Comparison of ENCODE assay signal across 1 cellular context in the genomic region with DNA sequence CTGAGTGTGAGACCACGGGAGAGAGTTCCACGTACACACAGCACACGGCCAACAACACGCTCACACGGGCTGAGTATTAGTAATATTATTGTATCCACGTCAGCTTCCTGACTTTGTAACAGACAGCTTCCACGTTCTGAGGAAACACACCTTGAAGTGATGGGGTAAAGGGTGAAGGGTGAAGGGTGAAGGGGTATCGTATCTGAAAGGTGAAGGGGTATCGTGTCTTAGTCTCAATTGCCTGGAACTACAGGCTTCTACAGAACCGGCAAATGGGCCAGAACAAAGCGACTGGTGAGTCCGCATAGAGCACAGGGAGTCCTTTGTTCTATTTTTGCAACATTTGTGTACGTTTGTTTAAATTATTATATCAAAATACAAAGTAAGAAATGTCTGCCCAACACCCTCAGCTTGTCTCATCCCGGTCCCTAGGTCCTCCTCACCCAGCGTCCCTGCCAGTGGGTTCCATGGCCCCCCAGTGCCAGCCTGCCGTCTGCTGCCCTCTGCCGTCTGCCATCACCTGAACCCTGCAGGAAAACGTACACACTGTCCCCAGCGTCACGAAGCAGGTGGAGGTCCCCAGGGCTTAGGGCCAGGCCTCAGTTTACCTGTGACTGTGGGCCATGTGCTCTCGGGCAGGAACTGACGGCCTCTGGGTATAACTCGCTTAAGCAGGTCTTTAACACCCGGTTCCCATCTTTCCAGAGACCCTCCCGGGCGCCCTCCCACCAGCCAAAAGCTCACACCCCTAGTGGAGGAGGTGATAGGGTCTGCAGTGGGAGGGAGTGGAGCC.
TF ChIP-seq lines count a peak whose summit lies in the region.

No MANE protein-coding gene starts in this region.

TF ChIP-seq in HepG2, 621 proteins besides CTCF, POLR2A, EP300 and RAD21 (continued from another document):
- TF ChIP-seq, protein P1, sequence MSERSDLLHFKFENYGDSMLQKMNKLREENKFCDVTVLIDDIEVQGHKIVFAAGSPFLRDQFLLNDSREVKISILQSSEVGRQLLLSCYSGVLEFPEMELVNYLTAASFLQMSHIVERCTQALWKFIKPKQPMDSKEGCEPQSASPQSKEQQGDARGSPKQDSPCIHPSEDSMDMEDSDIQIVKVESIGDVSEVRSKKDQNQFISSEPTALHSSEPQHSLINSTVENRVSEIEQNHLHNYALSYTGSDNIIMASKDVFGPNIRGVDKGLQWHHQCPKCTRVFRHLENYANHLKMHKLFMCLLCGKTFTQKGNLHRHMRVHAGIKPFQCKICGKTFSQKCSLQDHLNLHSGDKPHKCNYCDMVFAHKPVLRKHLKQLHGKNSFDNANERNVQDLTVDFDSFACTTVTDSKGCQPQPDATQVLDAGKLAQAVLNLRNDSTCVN (CRISPR knock-in tag; IDR thresholded peaks at IDR 0.05; ENCODE audit: borderline replicate concordance): no peak
- TF ChIP-seq, protein P2, sequence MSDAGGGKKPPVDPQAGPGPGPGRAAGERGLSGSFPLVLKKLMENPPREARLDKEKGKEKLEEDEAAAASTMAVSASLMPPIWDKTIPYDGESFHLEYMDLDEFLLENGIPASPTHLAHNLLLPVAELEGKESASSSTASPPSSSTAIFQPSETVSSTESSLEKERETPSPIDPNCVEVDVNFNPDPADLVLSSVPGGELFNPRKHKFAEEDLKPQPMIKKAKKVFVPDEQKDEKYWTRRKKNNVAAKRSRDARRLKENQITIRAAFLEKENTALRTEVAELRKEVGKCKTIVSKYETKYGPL (CRISPR knock-in tag; IDR thresholded peaks at IDR 0.05): no peak
- TF ChIP-seq, protein P3, sequence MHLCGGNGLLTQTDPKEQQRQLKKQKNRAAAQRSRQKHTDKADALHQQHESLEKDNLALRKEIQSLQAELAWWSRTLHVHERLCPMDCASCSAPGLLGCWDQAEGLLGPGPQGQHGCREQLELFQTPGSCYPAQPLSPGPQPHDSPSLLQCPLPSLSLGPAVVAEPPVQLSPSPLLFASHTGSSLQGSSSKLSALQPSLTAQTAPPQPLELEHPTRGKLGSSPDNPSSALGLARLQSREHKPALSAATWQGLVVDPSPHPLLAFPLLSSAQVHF (CRISPR knock-in tag; IDR thresholded peaks at IDR 0.05): no peak
- TF ChIP-seq ZNF773 (CRISPR knock-in tag; IDR thresholded peaks at IDR 0.05; ENCODE audit: borderline replicate concordance) (no peak), ZSCAN31 (CRISPR knock-in tag; IDR thresholded peaks at IDR 0.05; ENCODE audit: low read depth) (no peak), RBM39 (IDR thresholded peaks at IDR 0.05; ENCODE audit: low read depth, low read length, poor library complexity, severe bottlenecking) (no peak), KLF6 (CRISPR knock-in tag; IDR thresholded peaks at IDR 0.05) (no peak), ZNF891 (CRISPR knock-in tag; IDR thresholded peaks at IDR 0.05) (no peak), ZNF598 (CRISPR knock-in tag; IDR thresholded peaks at IDR 0.05; ENCODE audit: borderline replicate concordance) (no peak), CEBPB (IDR thresholded peaks at IDR 0.05; ENCODE audit: borderline replicate concordance, low read depth, low read length) (no peak), ZSCAN22 (CRISPR knock-in tag; IDR thresholded peaks at IDR 0.05) (no peak), GATA4 (IDR thresholded peaks at IDR 0.05; ENCODE audit: borderline replicate concordance, low read depth) (no peak), SRF (IDR thresholded peaks at IDR 0.05; ENCODE audit: low read depth, low read length) (no peak), SCMH1 (CRISPR knock-in tag; IDR thresholded peaks at IDR 0.05; ENCODE audit: borderline replicate concordance) (no peak), AKAP8 (CRISPR knock-in tag; IDR thresholded peaks at IDR 0.05) (no peak), ZNF607 (CRISPR knock-in tag; IDR thresholded peaks at IDR 0.05; ENCODE audit: borderline replicate concordance) (no peak), ZNF207 (IDR thresholded peaks at IDR 0.05; ENCODE audit: borderline replicate concordance) (no peak), ZNF747 (CRISPR knock-in tag; IDR thresholded peaks at IDR 0.05; ENCODE audit: borderline replicate concordance) (no peak), BORCS8-MEF2B (CRISPR knock-in tag; IDR thresholded peaks at IDR 0.05) (no peak), NFE2L2 (IDR thresholded peaks at IDR 0.05; ENCODE audit: low read length) (no peak), MED1 (CRISPR knock-in tag; IDR thresholded peaks at IDR 0.05) (no peak), ZNF567 (CRISPR knock-in tag; IDR thresholded peaks at IDR 0.05; ENCODE audit: borderline replicate concordance) (no peak), MATR3 (CRISPR knock-in tag; IDR thresholded peaks at IDR 0.05) (no peak), HNRNPL (IDR thresholded peaks at IDR 0.05; ENCODE audit: low read depth, low read length) (peak; percentile 97), ETV6 (CRISPR knock-in tag; conservative IDR thresholded peaks at IDR 0.05) (no peak)
- TF ChIP-seq, protein P4, sequence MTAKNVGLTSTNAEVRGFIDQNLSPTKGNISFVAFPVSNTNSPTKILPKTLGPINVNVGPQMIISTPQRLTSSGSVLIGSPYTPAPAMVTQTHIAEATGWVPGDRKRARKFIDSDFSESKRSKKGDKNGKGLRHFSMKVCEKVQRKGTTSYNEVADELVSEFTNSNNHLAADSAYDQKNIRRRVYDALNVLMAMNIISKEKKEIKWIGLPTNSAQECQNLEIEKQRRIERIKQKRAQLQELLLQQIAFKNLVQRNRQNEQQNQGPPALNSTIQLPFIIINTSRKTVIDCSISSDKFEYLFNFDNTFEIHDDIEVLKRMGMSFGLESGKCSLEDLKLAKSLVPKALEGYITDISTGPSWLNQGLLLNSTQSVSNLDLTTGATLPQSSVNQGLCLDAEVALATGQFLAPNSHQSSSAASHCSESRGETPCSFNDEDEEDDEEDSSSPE (CRISPR knock-in tag; IDR thresholded peaks at IDR 0.05): no peak
- TF ChIP-seq, protein P5, sequence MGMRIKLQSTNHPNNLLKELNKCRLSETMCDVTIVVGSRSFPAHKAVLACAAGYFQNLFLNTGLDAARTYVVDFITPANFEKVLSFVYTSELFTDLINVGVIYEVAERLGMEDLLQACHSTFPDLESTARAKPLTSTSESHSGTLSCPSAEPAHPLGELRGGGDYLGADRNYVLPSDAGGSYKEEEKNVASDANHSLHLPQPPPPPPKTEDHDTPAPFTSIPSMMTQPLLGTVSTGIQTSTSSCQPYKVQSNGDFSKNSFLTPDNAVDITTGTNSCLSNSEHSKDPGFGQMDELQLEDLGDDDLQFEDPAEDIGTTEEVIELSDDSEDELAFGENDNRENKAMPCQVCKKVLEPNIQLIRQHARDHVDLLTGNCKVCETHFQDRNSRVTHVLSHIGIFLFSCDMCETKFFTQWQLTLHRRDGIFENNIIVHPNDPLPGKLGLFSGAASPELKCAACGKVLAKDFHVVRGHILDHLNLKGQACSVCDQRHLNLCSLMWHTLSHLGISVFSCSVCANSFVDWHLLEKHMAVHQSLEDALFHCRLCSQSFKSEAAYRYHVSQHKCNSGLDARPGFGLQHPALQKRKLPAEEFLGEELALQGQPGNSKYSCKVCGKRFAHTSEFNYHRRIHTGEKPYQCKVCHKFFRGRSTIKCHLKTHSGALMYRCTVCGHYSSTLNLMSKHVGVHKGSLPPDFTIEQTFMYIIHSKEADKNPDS (CRISPR knock-in tag; IDR thresholded peaks at IDR 0.05): no peak
- TF ChIP-seq, protein P6, sequence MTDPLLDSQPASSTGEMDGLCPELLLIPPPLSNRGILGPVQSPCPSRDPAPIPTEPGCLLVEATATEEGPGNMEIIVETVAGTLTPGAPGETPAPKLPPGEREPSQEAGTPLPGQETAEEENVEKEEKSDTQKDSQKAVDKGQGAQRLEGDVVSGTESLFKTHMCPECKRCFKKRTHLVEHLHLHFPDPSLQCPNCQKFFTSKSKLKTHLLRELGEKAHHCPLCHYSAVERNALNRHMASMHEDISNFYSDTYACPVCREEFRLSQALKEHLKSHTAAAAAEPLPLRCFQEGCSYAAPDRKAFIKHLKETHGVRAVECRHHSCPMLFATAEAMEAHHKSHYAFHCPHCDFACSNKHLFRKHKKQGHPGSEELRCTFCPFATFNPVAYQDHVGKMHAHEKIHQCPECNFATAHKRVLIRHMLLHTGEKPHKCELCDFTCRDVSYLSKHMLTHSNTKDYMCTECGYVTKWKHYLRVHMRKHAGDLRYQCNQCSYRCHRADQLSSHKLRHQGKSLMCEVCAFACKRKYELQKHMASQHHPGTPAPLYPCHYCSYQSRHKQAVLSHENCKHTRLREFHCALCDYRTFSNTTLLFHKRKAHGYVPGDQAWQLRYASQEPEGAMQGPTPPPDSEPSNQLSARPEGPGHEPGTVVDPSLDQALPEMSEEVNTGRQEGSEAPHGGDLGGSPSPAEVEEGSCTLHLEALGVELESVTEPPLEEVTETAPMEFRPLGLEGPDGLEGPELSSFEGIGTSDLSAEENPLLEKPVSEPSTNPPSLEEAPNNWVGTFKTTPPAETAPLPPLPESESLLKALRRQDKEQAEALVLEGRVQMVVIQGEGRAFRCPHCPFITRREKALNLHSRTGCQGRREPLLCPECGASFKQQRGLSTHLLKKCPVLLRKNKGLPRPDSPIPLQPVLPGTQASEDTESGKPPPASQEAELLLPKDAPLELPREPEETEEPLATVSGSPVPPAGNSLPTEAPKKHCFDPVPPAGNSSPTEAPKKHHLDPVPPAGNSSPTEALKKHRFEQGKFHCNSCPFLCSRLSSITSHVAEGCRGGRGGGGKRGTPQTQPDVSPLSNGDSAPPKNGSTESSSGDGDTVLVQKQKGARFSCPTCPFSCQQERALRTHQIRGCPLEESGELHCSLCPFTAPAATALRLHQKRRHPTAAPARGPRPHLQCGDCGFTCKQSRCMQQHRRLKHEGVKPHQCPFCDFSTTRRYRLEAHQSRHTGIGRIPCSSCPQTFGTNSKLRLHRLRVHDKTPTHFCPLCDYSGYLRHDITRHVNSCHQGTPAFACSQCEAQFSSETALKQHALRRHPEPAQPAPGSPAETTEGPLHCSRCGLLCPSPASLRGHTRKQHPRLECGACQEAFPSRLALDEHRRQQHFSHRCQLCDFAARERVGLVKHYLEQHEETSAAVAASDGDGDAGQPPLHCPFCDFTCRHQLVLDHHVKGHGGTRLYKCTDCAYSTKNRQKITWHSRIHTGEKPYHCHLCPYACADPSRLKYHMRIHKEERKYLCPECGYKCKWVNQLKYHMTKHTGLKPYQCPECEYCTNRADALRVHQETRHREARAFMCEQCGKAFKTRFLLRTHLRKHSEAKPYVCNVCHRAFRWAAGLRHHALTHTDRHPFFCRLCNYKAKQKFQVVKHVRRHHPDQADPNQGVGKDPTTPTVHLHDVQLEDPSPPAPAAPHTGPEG (CRISPR knock-in tag; IDR thresholded peaks at IDR 0.05): no peak
- TF ChIP-seq, protein P7, sequence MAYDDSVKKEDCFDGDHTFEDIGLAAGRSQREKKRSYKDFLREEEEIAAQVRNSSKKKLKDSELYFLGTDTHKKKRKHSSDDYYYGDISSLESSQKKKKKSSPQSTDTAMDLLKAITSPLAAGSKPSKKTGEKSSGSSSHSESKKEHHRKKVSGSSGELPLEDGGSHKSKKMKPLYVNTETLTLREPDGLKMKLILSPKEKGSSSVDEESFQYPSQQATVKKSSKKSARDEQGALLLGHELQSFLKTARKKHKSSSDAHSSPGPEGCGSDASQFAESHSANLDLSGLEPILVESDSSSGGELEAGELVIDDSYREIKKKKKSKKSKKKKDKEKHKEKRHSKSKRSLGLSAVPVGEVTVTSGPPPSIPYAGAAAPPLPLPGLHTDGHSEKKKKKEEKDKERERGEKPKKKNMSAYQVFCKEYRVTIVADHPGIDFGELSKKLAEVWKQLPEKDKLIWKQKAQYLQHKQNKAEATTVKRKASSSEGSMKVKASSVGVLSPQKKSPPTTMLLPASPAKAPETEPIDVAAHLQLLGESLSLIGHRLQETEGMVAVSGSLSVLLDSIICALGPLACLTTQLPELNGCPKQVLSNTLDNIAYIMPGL (CRISPR knock-in tag; IDR thresholded peaks at IDR 0.05; ENCODE audit: borderline replicate concordance in 1 of 2, low read depth in 1 of 2): peak in 1 of 2 experiments; percentile 71; a peak in 3 of 4 replicates
